17 cellular contexts compared by ENCODE assay signal in genomic region chr9:6884960-6885359, GRCh38.
"Had no signal": no experiment of that assay in that cellular context is flagged by ENCODE, and none has a peak within 500 bp of the region (broad histone marks: within the 10 kb centered on the region; RNA-seq: fewer than 3 reads in every experiment).

No MANE protein-coding gene starts in this region.

- H3K27me3 Mint-ChIP-seq: naive thymus-derived CD8-positive, alpha-beta T cell had no signal

- H3K4me3 ChIP-seq: colonic mucosa, heart right ventricle, neural progenitor cell, ovary had no signal

- H3K9me3 Mint-ChIP-seq: naive thymus-derived CD8-positive, alpha-beta T cell; neural progenitor cell had no signal

- ATAC-seq: esophagus mucosa; heart right ventricle; left lobe of liver; naive thymus-derived CD8-positive, alpha-beta T cell; right cardiac atrium had no signal

- H3K36me3 Mint-ChIP-seq: neural progenitor cell had no signal

- DNase-seq: colonic mucosa; effector CD4-positive, alpha-beta T cell; heart right ventricle; hypothalamus; islet precursor cell; mammary epithelial cell; naive thymus-derived CD8-positive, alpha-beta T cell; nucleus accumbens; ovary; right cardiac atrium; small intestine; stimulated activated CD4-positive, alpha-beta T cell treated with anti-CD3 and anti-CD28 coated beads, Interleukin-2, amount 100 ng/mL, for 48 hours; stimulated activated naive CD4-positive, alpha-beta T cell treated with Interleukin-2 at 50 U/mL for 16 hours; trophoblast cell had no signal

- H3K4me1 ChIP-seq: colonic mucosa, neural progenitor cell had no signal

- H3K4me3 Mint-ChIP-seq: naive thymus-derived CD8-positive, alpha-beta T cell; neural progenitor cell had no signal

- H3K36me3 ChIP-seq: colonic mucosa, neural progenitor cell, ovary had no signal

- H3K9me3 ChIP-seq: colonic mucosa, heart right ventricle, ovary had no signal

- H3K27ac Mint-ChIP-seq: naive thymus-derived CD8-positive, alpha-beta T cell; neural progenitor cell had no signal

- H3K27me3 ChIP-seq: colonic mucosa, heart right ventricle, neural progenitor cell, ovary had no signal

- H3K4me1 Mint-ChIP-seq: neural progenitor cell had no signal
